ENCODE assay signal across 2 cellular contexts in genomic region chr14:68977741-68978549, GRCh38.
TF ChIP-seq lines count a peak whose summit lies in the region.

No MANE protein-coding gene starts in this region.

TF ChIP-seq in GM12891, 5 proteins besides CTCF, POLR2A, EP300 and RAD21:
- TF ChIP-seq SPI1 (IDR thresholded peaks at IDR 0.05; ENCODE audit: low read depth, low read length) (no peak), PAX5 (IDR thresholded peaks at IDR 0.05; ENCODE audit: insufficient read depth, low read length, severe bottlenecking) (no peak), TAF1 (IDR thresholded peaks at IDR 0.05; ENCODE audit: low read depth, low read length) (no peak), POLR2AphosphoS5 (IDR thresholded peaks at IDR 0.05; ENCODE audit: low read depth, low read length) (no peak), POU2F2 (IDR thresholded peaks at IDR 0.05; ENCODE audit: low read depth, low read length) (no peak)

TF ChIP-seq in H1, 55 proteins besides CTCF, POLR2A, EP300 and RAD21:
- peak; percentile 69; the same call in 1 of the 2 replicates for TF ChIP-seq TAF1 (IDR thresholded peaks at IDR 0.05; ENCODE audit: low read depth, low read length)
- peak in 1 of 2 experiments; percentile 85; a peak in 2 of 4 replicates for TF ChIP-seq HDAC2 (IDR thresholded peaks at IDR 0.05; ENCODE audit: borderline replicate concordance in 1 of 2, low read depth in 2 of 2, low read length in 2 of 2)
- peak; percentile 71 for TF ChIP-seq ASH2L (IDR thresholded peaks at IDR 0.05; ENCODE audit: low read length)
- no peak for TF ChIP-seq CHD1 (IDR thresholded peaks at IDR 0.05; ENCODE audit: low read depth, low read length)
- TF ChIP-seq KDM1A (IDR thresholded peaks at IDR 0.05; ENCODE audit: borderline replicate concordance, low read length), result no peak
- no peak for TF ChIP-seq SP1 (IDR thresholded peaks at IDR 0.05; ENCODE audit: low read depth, low read length)
- TF ChIP-seq CHD7 (IDR thresholded peaks at IDR 0.05; ENCODE audit: insufficient replicate concordance, low read length), result no peak
- peak; percentile 63 for TF ChIP-seq POLR2AphosphoS5 (IDR thresholded peaks at IDR 0.05; ENCODE audit: low read depth, low read length)
- no peak for TF ChIP-seq BCL11A (IDR thresholded peaks at IDR 0.05; ENCODE audit: low read depth in 2 of 2, low read length in 2 of 2)
- peak in 1 of 2 experiments; percentile 28; a peak in 2 of 4 replicates for TF ChIP-seq SIN3A (conservative IDR thresholded peaks at IDR 0.05 in 1 of 2, IDR thresholded peaks at IDR 0.05 in 1 of 2; ENCODE audit: low read depth in 1 of 2, low read length in 2 of 2)
- peak; percentile 59 for TF ChIP-seq CEBPB (IDR thresholded peaks at IDR 0.05; ENCODE audit: low read depth, low read length)
- TF ChIP-seq ATF2 (IDR thresholded peaks at IDR 0.05; ENCODE audit: low read length), result no peak
- 0 out of 2 replicates have a peak, but pooled peaks have one; percentile 64 for TF ChIP-seq SRF (IDR thresholded peaks at IDR 0.05; ENCODE audit: low read depth, low read length)
- TF ChIP-seq TBP (IDR thresholded peaks at IDR 0.05; ENCODE audit: low read depth, low read length), result 0 out of 2 replicates have a peak, but pooled peaks have one; percentile 7
- 0 out of 2 replicates have a peak, but pooled peaks have one; percentile 47 for TF ChIP-seq RBBP5 (IDR thresholded peaks at IDR 0.05; ENCODE audit: borderline replicate concordance, low read depth, low read length)
- TF ChIP-seq RXRA (IDR thresholded peaks at IDR 0.05; ENCODE audit: insufficient read depth, low read depth, low read length), result no peak
- TF ChIP-seq RFX5 (IDR thresholded peaks at IDR 0.05; ENCODE audit: borderline replicate concordance, low read depth, low read length), result no peak
- peak; percentile 53 for TF ChIP-seq MAX (IDR thresholded peaks at IDR 0.05)
- no peak for TF ChIP-seq KDM5A (IDR thresholded peaks at IDR 0.05; ENCODE audit: low read length)
- TF ChIP-seq SIX5 (IDR thresholded peaks at IDR 0.05; ENCODE audit: low read depth, low read length), result no peak
- TF ChIP-seq PHF8 (conservative IDR thresholded peaks at IDR 0.05; ENCODE audit: low read depth, low read length), result peak; percentile 11
- no peak for TF ChIP-seq RNF2 (IDR thresholded peaks at IDR 0.05; ENCODE audit: borderline replicate concordance, low read depth, low read length, missing control alignments, poor library complexity, severe bottlenecking)
- TF ChIP-seq NANOG (IDR thresholded peaks at IDR 0.05; ENCODE audit: insufficient read depth, low read depth, low read length, poor library complexity, severe bottlenecking), result no peak
- no peak for TF ChIP-seq SUZ12 (IDR thresholded peaks at IDR 0.05; ENCODE audit: low read length)
